9 cellular contexts compared by ENCODE assay signal in the genomic region with DNA sequence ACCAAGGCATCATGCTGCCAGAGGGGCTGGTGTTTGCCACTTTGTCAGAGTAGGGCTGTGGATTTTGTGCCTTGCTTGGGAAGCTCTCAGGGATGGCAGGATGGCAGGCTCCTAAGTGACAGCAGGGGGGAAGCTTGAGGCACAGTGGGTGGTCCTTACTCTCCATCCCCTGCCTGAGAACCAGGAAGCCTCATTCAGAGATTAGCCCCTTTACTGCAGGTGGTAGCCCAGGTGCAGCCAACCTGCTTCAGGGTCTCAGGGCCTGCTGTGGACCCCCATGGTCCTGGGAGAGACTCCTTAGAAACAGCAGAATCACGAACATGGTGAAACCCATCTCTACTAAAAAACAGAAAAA. TPM values are rescaled to one million over a fixed set of nuclear protein-coding genes. Genes with fewer than 3 reads are reported as not detected.
A peak's percentile ranks its signal among the peaks of the same experiment; 100 is the strongest.
DNase-seq lines count a peak whose midpoint lies in the region; ATAC-seq and TF ChIP-seq lines count a peak whose summit lies in the region.
"Had no signal": no experiment of that assay in that cellular context is flagged by ENCODE, and none has a peak within 500 bp of the region (broad histone marks: within the 10 kb centered on the region; RNA-seq: fewer than 3 reads in every experiment).

No MANE protein-coding gene starts in this region.

- WGBS in H9 (ENCODE audit: extremely low coverage, insufficient read length, low lambda C conversion rate) = no CpG with 5 or more reads among the region's 1 CpG
- 90 to 95% methylated on average over 1 of the region's 1 CpG for WGBS in sigmoid colon, 2 donors

- TF ChIP-seq EP300 in sigmoid colon (IDR thresholded peaks at IDR 0.05) = no peak

- peak overlapping the region in 1 of 2 experiments; percentile 40; a peak in 1 of 5 replicates for H3K4me3 Mint-ChIP-seq in H9

- H3K79me2 ChIP-seq in H9 (ENCODE audit: insufficient read depth, low read length) = peaks cover 2% of the 10 kb centered on the region; the same call in 1 of the 2 replicates

- H3K36me3 Mint-ChIP-seq in H9 (ENCODE audit: insufficient read depth in 1 of 3, low read depth in 3 of 3) = peaks cover 23 to 48% (median 45%) of the 10 kb centered on the region in 3 experiments

- H3K23me2 ChIP-seq in H9 (ENCODE audit: insufficient read length, low read depth, low read length, poor library complexity, severe bottlenecking) = no peaks in the 10 kb centered on the region

- no peak overlapping the region for H2BK5ac ChIP-seq in H9 (ENCODE audit: insufficient read length, low read length)

- no peak overlapping the region for H3K56ac ChIP-seq in H9 (ENCODE audit: insufficient read length, low read depth, low read length)

- no peak overlapping the region for H3K27ac ChIP-seq in H9 (ENCODE audit: insufficient read length, low read depth, low read length)
- peak overlapping the region; percentile 27 to 56 (median 42) for H3K27ac ChIP-seq in Peyer's patch
- H3K27ac ChIP-seq in epithelial cell of prostate = peak overlapping the region; percentile 30
- peak overlapping the region; percentile 30 to 63 (median 45) for H3K27ac ChIP-seq in sigmoid colon

- TF ChIP-seq CTCF in H9 (conservative IDR thresholded peaks at IDR 0.05) (no peak), Peyer's patch (IDR thresholded peaks at IDR 0.05) (no peak), sigmoid colon (IDR thresholded peaks at IDR 0.05) (no peak)

- TF ChIP-seq POLR2A in Peyer's patch (IDR thresholded peaks at IDR 0.05) (no peak), sigmoid colon (IDR thresholded peaks at IDR 0.05) (no peak)

- H3K4me2 ChIP-seq in H9 (ENCODE audit: insufficient read depth, insufficient read length, low read length) = no peak overlapping the region

- H3K27me3 ChIP-seq in H9 (ENCODE audit: insufficient read depth, low read length) = no peaks in the 10 kb centered on the region
- no peaks in the 10 kb centered on the region for H3K27me3 ChIP-seq in Peyer's patch
- no peaks in the 10 kb centered on the region for H3K27me3 ChIP-seq in sigmoid colon

- no peak overlapping the region for H4K5ac ChIP-seq in H9 (ENCODE audit: insufficient read length, low read depth, low read length)

- H3K4me3 ChIP-seq in Peyer's patch = no peak overlapping the region
- H3K4me3 ChIP-seq in sigmoid colon = no peak overlapping the region

- peak overlapping the region; percentile 52 to 94 (median 57); a peak in 3 of 7 replicates for H3K27ac Mint-ChIP-seq in H9

- no peaks in the 10 kb centered on the region for H3K27me3 Mint-ChIP-seq in H9 (ENCODE audit: low read depth)

- H3K9me3 ChIP-seq in H9 (ENCODE audit: control insufficient read depth, low read depth, low read length) = no peaks in the 10 kb centered on the region
- no peaks in the 10 kb centered on the region for H3K9me3 ChIP-seq in Peyer's patch
- no peaks in the 10 kb centered on the region for H3K9me3 ChIP-seq in sigmoid colon

- no peaks in the 10 kb centered on the region for H4K20me1 ChIP-seq in H9 (ENCODE audit: control insufficient read depth, insufficient read depth, insufficient read length)

- H3T11ph ChIP-seq in H9 (ENCODE audit: low read length) = no peak overlapping the region

- ATAC-seq in left colon (no peak), HG03039 (IDR thresholded peaks at IDR 0.05; ENCODE audit: unreplicated experiment) (no peak)

- H3K14ac ChIP-seq in H9 (ENCODE audit: insufficient read depth, low read length) = peak overlapping the region; percentile 8; the same call in 1 of the 2 replicates

- H2BK12ac ChIP-seq in H9 (ENCODE audit: insufficient read length, low read depth, low read length) = no peak overlapping the region

- H3K9me3 Mint-ChIP-seq in H9 = no peaks in the 10 kb centered on the region

- H3K4me1 ChIP-seq in H9 (ENCODE audit: insufficient read depth, low read length) (peaks cover 14% of the 10 kb centered on the region; the same call in 1 of the 2 replicates), Peyer's patch (peaks cover 0 to 25% (median 0%) of the 10 kb centered on the region in 4 donors), sigmoid colon (peaks cover 0 to 39% (median 33%) of the 10 kb centered on the region in 4 donors)

- H2BK20ac ChIP-seq in H9 (ENCODE audit: low read depth, low read length, poor library complexity, severe bottlenecking) = no peak overlapping the region

- no peak overlapping the region for H2BK15ac ChIP-seq in H9 (ENCODE audit: low read depth, low read length)

- H3K23ac ChIP-seq in H9 (ENCODE audit: insufficient read length, low read depth, low read length) = no peak overlapping the region

- DNase-seq in H9 (no peak), Peyer's patch (no peak), epithelial cell of prostate (ENCODE audit: low read depth, low spot score) (no peak), sigmoid colon (no peak), GOT3 (lab: John Stamatoyannopoulos, UW) (no peak), left colon (no peak)
- DNase-seq: NCI-H1105; stimulated activated CD4-positive, alpha-beta T cell treated with anti-CD3 and anti-CD28 coated beads, Interleukin-4, amount 100 ng/mL, for 4 hours had no signal

- H3K4ac ChIP-seq in H9 (ENCODE audit: low read depth, low read length) = no peak overlapping the region

- intact Hi-C loops in sigmoid colon (cut with DNase I) (no loop called here), left colon (cut with DNase I, micrococcal nuclease) (no loop called here)

- no peak overlapping the region for H2AK5ac ChIP-seq in H9 (ENCODE audit: insufficient read length, low read length)

- H3K79me1 ChIP-seq in H9 (ENCODE audit: insufficient read depth, low read depth, low read length, poor library complexity, severe bottlenecking) = no peaks in the 10 kb centered on the region

- H3K18ac ChIP-seq in H9 (ENCODE audit: insufficient read length, low read depth, low read length) = no peak overlapping the region

- H3K36me3 ChIP-seq in Peyer's patch (peaks cover 0 to 15% (median 0%) of the 10 kb centered on the region in 3 donors), sigmoid colon (peaks cover 0 to 42% (median 6%) of the 10 kb centered on the region in 4 donors)

- no peak overlapping the region for H2BK120ac ChIP-seq in H9 (ENCODE audit: low read depth, low read length, poor library complexity, severe bottlenecking)

- no peak overlapping the region for H4K91ac ChIP-seq in H9 (ENCODE audit: insufficient read length, low read depth, low read length)

- no peak overlapping the region for H4K8ac ChIP-seq in H9 (replicated peaks; ENCODE audit: insufficient read length, low read depth, low read length)

- H2AFZ ChIP-seq in H9 (ENCODE audit: low read length) = no peak overlapping the region

- H3K4me1 Mint-ChIP-seq in H9 = peaks cover 39 to 50% of the 10 kb centered on the region in 2 experiments

- no peak overlapping the region for H3K9ac ChIP-seq in H9 (ENCODE audit: extremely low read depth, insufficient read length, low read length)

RNA-seq across cellular contexts. Expression of gene ST3GAL4, which starts 8.9 kb away (rescaled TPM):
- total RNA-seq in H9 (2021) = 12.2 and 13.6 TPM in 2 replicates
- total RNA-seq in Peyer's patch = 10 to 100 TPM in 1 of 4 donors, 1 to 10 TPM in 3; 1.1 to 14.0 (median 8.6) TPM
- total RNA-seq in sigmoid colon = 10 to 100 TPM; 43.1 to 69.2 (median 45.5) TPM
- 100 to 1,000 TPM; 211 to 336 (median 268) TPM for polyA plus RNA-seq in sigmoid colon
- 100 to 1,000 TPM; 181 to 536 TPM for total RNA-seq in left colon

RNA-seq across cellular contexts. Expression of gene DCPS, which starts 42.7 kb away (rescaled TPM):
- total RNA-seq in H9 (2021) (24.4 and 27.7 TPM in 2 replicates), Peyer's patch (10 to 100 TPM in 1 of 4 donors, 1 to 10 TPM in 3; 6.7 to 23.9 (median 7.9) TPM), sigmoid colon (1 to 10 TPM; 7.6 to 10.0 (median 9.3) TPM), left colon (10 to 100 TPM; 10.9 to 21.9 TPM)
- polyA plus RNA-seq in sigmoid colon = 10 to 100 TPM in 2 of 3 donors, 1 to 10 TPM in 1; 9.0 to 30.0 (median 15.0) TPM
